Comparison of ENCODE assay signal across 29 cellular contexts in genomic region chr3:95197661-95198060, GRCh38.
"Had no signal": no experiment of that assay in that cellular context is flagged by ENCODE, and none has a peak within 500 bp of the region (broad histone marks: within the 10 kb centered on the region; RNA-seq: fewer than 3 reads in every experiment).

No MANE protein-coding gene starts in this region.

- DNase-seq: hypothalamus; immature natural killer cell; kidney; left colon; left ventricle myocardium inferior; midbrain; mucosa of descending colon; naive thymus-derived CD4-positive, alpha-beta T cell; ovary; retina; right cardiac atrium; stimulated activated CD4-positive, alpha-beta T cell treated with anti-CD3 and anti-CD28 coated beads, Interleukin-12 subunit alpha, Interleukin-12 subunit beta, amount 100 ng/mL, for 4 hours; stimulated activated CD4-positive, alpha-beta T cell treated with anti-CD3 and anti-CD28 coated beads, Interleukin-15, amount 100 ng/mL, for 24 hours; stimulated activated CD4-positive, alpha-beta T cell treated with anti-CD3 and anti-CD28 coated beads, Interleukin-2, amount 100 ng/mL, for 24 hours; stimulated activated CD4-positive, alpha-beta T cell treated with anti-CD3 and anti-CD28 coated beads, Interleukin-4, amount 100 ng/mL, for 1 hour; stimulated activated naive B cell treated with anti-CD40 and anti-IgM and Interleukin-4, amounts not matched to agents 10 μg/mL and 1 μg/mL and 100 μg/mL, for 72 hours; stimulated activated naive CD8-positive, alpha-beta T cell treated with anti-CD3 and anti-CD28 coated beads, Interleukin-15, Interleukin-2, amounts not matched to agents 100 U/mL and 50 U/mL, for 24 hours; stomach; testis; thyroid gland; transverse colon; upper lobe of left lung had no signal

- ATAC-seq: left colon; mucosa of descending colon; naive thymus-derived CD4-positive, alpha-beta T cell; natural killer cell treated with Interleukin-12 subunit alpha and Interleukin-12 subunit beta and Interleukin-15 and Interleukin-18, amount 100 ng/mL, for 72 hours; right cardiac atrium; sciatic nerve; stimulated activated naive B cell treated with anti-CD40 and anti-IgM and Interleukin-4, amounts not matched to agents 10 μg/mL and 1 μg/mL and 100 μg/mL, for 72 hours; stimulated activated naive CD8-positive, alpha-beta T cell treated with anti-CD3 and anti-CD28 coated beads, Interleukin-15, Interleukin-2, amounts not matched to agents 100 U/mL and 50 U/mL, for 24 hours had no signal

- H3K27me3 Mint-ChIP-seq: memory B cell; naive thymus-derived CD4-positive, alpha-beta T cell; natural killer cell treated with Interleukin-12 subunit alpha and Interleukin-12 subunit beta and Interleukin-15 and Interleukin-18, amount 100 ng/mL, for 72 hours; stimulated activated naive B cell treated with anti-CD40 and anti-IgM and Interleukin-4, amounts not matched to agents 10 μg/mL and 1 μg/mL and 100 μg/mL, for 72 hours had no signal

- H3K9me3 ChIP-seq: mucosa of descending colon, ovary, prostate gland, stomach, testis, thyroid gland, transverse colon, upper lobe of left lung, vagina had no signal

- H3K36me3 ChIP-seq: left ventricle myocardium inferior, ovary, prostate gland, stomach, thyroid gland, transverse colon, upper lobe of left lung, vagina had no signal

- H3K4me1 Mint-ChIP-seq: immature natural killer cell; memory B cell; naive thymus-derived CD4-positive, alpha-beta T cell; stimulated activated naive B cell treated with anti-CD40 and anti-IgM and Interleukin-4, amounts not matched to agents 10 μg/mL and 1 μg/mL and 100 μg/mL, for 72 hours had no signal

- H3K4me3 Mint-ChIP-seq: immature natural killer cell; memory B cell; naive thymus-derived CD4-positive, alpha-beta T cell; natural killer cell treated with Interleukin-12 subunit alpha and Interleukin-12 subunit beta and Interleukin-15 and Interleukin-18, amount 100 ng/mL, for 72 hours; stimulated activated naive B cell treated with anti-CD40 and anti-IgM and Interleukin-4, amounts not matched to agents 10 μg/mL and 1 μg/mL and 100 μg/mL, for 72 hours had no signal

- H3K4me1 ChIP-seq: left ventricle myocardium inferior, prostate gland, stomach, testis, thyroid gland, transverse colon, upper lobe of left lung, vagina had no signal

- H3K36me3 Mint-ChIP-seq: immature natural killer cell; memory B cell; naive thymus-derived CD4-positive, alpha-beta T cell; stimulated activated naive B cell treated with anti-CD40 and anti-IgM and Interleukin-4, amounts not matched to agents 10 μg/mL and 1 μg/mL and 100 μg/mL, for 72 hours had no signal

- H3K27me3 ChIP-seq: ovary, stomach, testis, thyroid gland, transverse colon, upper lobe of left lung, vagina had no signal

- H3K27ac Mint-ChIP-seq: immature natural killer cell; memory B cell; naive thymus-derived CD4-positive, alpha-beta T cell; natural killer cell treated with Interleukin-12 subunit alpha and Interleukin-12 subunit beta and Interleukin-15 and Interleukin-18, amount 100 ng/mL, for 72 hours; stimulated activated naive B cell treated with anti-CD40 and anti-IgM and Interleukin-4, amounts not matched to agents 10 μg/mL and 1 μg/mL and 100 μg/mL, for 72 hours had no signal

- H3K4me3 ChIP-seq: left ventricle myocardium inferior, lung, mucosa of descending colon, ovary, prostate gland, skin epidermis, stomach, testis, thyroid gland, transverse colon, upper lobe of left lung, vagina had no signal
